7 cellular contexts compared by ENCODE assay signal in genomic region chr16:24322106-24322505, GRCh38.
"Had no signal": no experiment of that assay in that cellular context is flagged by ENCODE, and none has a peak within 500 bp of the region (broad histone marks: within the 10 kb centered on the region; RNA-seq: fewer than 3 reads in every experiment).

No MANE protein-coding gene starts in this region.

- H3K36me3 ChIP-seq: HAP-1 had no signal

- H3K9me3 ChIP-seq: HAP-1 had no signal

- H3K4me3 Mint-ChIP-seq: IgD-negative memory B cell had no signal

- FAIRE-seq: HTR-8/SVneo had no signal

- H3K36me3 Mint-ChIP-seq: IgD-negative memory B cell had no signal

- H3K4me3 ChIP-seq: HAP-1 had no signal

- H3K4me1 ChIP-seq: HAP-1 had no signal

- ATAC-seq: HCT116 had no signal

- H3K4me1 Mint-ChIP-seq: IgD-negative memory B cell had no signal

- DNase-seq: GOT3, KBM-7 had no signal

- H3K27ac Mint-ChIP-seq: IgD-negative memory B cell had no signal

- H3K27ac ChIP-seq: KMS-11 had no signal

- H3K4me2 ChIP-seq: KMS-11 had no signal

- H3K9ac ChIP-seq: KMS-11 had no signal
